In the genomic region with DNA sequence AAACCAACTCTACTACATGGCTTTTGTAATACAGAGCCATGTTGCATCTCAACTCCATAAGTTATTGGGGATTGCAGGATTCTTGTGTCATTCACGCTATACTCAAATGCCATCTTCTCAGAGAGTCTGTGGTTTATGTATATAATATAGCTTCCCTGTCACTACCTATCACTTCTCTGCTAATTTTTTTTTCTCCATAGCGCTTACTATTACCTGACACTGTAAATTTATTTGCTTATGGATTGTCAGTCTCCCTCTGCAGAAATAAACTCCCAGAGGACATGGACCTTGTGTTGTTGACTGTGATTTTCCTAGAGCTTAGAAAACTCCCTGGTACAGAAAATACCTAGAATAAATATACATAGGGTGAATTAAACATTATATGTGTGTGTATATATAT, we compare ENCODE assay signal across 24 cellular contexts.
"Had no signal": no experiment of that assay in that cellular context is flagged by ENCODE, and none has a peak within 500 bp of the region (broad histone marks: within the 10 kb centered on the region; RNA-seq: fewer than 3 reads in every experiment).

No MANE protein-coding gene starts in this region.

- H3K36me3 ChIP-seq: stomach, suprapubic skin, thoracic aorta, thyroid gland, tibial artery, tibial nerve, transverse colon, upper lobe of left lung, upper lobe of right lung, uterus, vagina had no signal

- H3K4me3 ChIP-seq: stomach, suprapubic skin, testis, thoracic aorta, thyroid gland, tibial artery, tibial nerve, transverse colon, upper lobe of left lung, upper lobe of right lung, uterus, vagina had no signal

- H3K27ac ChIP-seq: stomach, suprapubic skin, testis, thoracic aorta, thyroid gland, tibial artery, tibial nerve, transverse colon, upper lobe of left lung, upper lobe of right lung, uterus, vagina had no signal

- DNase-seq: stimulated activated CD4-positive, alpha-beta T cell treated with anti-CD3 and anti-CD28 coated beads, Interleukin-2, amount 100 ng/mL, for 48 hours; stimulated activated CD4-positive, alpha-beta T cell treated with anti-CD3 and anti-CD28 coated beads, Interleukin-4, amount 100 ng/mL, for 1 hour; stimulated activated CD4-positive, alpha-beta T cell treated with anti-CD3 and anti-CD28 coated beads, Interleukin-4, amount 100 ng/mL, for 24 hours; stimulated activated CD4-positive, alpha-beta T cell treated with anti-CD3 and anti-CD28 coated beads, Interleukin-4, amount 100 ng/mL, for 4 hours; stimulated activated CD8-positive, alpha-beta memory T cell treated with anti-CD3 and anti-CD28 coated beads, Interleukin-4, amount 100 ng/mL, for 48 hours; stimulated activated naive B cell treated with anti-CD40 and anti-IgM and Interleukin-4, amounts not matched to agents 10 μg/mL and 1 μg/mL and 100 μg/mL, for 72 hours; stimulated activated naive CD4-positive, alpha-beta T cell; stimulated activated naive CD4-positive, alpha-beta T cell treated with Interleukin-2 at 50 U/mL for 16 hours; stimulated activated naive CD8-positive, alpha-beta T cell treated with anti-CD3 and anti-CD28 coated beads, Interleukin-15, amount 100 ng/mL, for 72 hours; stimulated activated naive CD8-positive, alpha-beta T cell treated with anti-CD3 and anti-CD28 coated beads, Interleukin-15, Interleukin-2, amounts not matched to agents 100 U/mL and 50 U/mL, for 24 hours; stomach; substantia nigra; testis; thyroid gland; tibial artery; transverse colon; trophoblast cell; upper lobe of left lung; upper lobe of right lung; uterus had no signal

- H3K9me3 ChIP-seq: stomach, suprapubic skin, testis, thoracic aorta, thyroid gland, tibial artery, tibial nerve, transverse colon, upper lobe of left lung, upper lobe of right lung, uterus, vagina had no signal

- H3K27me3 ChIP-seq: stomach, suprapubic skin, testis, thyroid gland, tibial artery, tibial nerve, transverse colon, upper lobe of left lung, upper lobe of right lung, uterus, vagina had no signal
